8 cellular contexts compared by ENCODE assay signal in genomic region chr14:103520657-103521437, GRCh38. TPM values are rescaled to one million over a fixed set of nuclear protein-coding genes. Genes with fewer than 3 reads are reported as not detected.
A peak's percentile ranks its signal among the peaks of the same experiment; 100 is the strongest.
DNase-seq lines count a peak whose midpoint lies in the region; ATAC-seq lines count a peak whose summit lies in the region.

No MANE protein-coding gene starts in this region.

- peak; percentile 37 for ATAC-seq in HG02571 (IDR thresholded peaks at IDR 0.05; ENCODE audit: unreplicated experiment)
- ATAC-seq in HG03025 (IDR thresholded peaks at IDR 0.05; ENCODE audit: low FRiP score, unreplicated experiment): no peak

- peak overlapping the region; percentile 28 for H3K4me3 ChIP-seq in CD8-positive, alpha-beta memory T cell (ENCODE audit: low read length)
- H3K4me3 ChIP-seq in mononuclear cell (ENCODE audit: low read length): peak overlapping the region; percentile 24

- H3K9me3 Mint-ChIP-seq in CD8-positive, alpha-beta memory T cell: no peaks in the 10 kb centered on the region

- no peaks in the 10 kb centered on the region for H3K9me3 ChIP-seq in CD8-positive, alpha-beta memory T cell (ENCODE audit: low read length)
- H3K9me3 ChIP-seq in mononuclear cell (ENCODE audit: low read depth, low read length): no peaks in the 10 kb centered on the region

- peaks cover 4 to 9% of the 10 kb centered on the region in 2 donors for H3K27me3 Mint-ChIP-seq in CD8-positive, alpha-beta memory T cell

- POLR2A ChIA-PET in CD8-positive, alpha-beta memory T cell (lab: Charles Lee): interaction anchor here (0.7 to 1.7 kb wide), 2 partner anchors 11 to 36 kb away, joined by 3 to 5 read pairs; no protein-coding TSS in a partner anchor

- H3K36me3 ChIP-seq in CD8-positive, alpha-beta memory T cell (ENCODE audit: insufficient read depth, low read length): no peaks in the 10 kb centered on the region

- peaks cover 0 to 12% (median 5%) of the 10 kb centered on the region in 3 donors for H3K4me1 Mint-ChIP-seq in CD8-positive, alpha-beta memory T cell

- peak overlapping the region; percentile 48 to 66 (median 57) for H3K4me3 Mint-ChIP-seq in CD8-positive, alpha-beta memory T cell

- CTCF ChIA-PET in CD8-positive, alpha-beta memory T cell (lab: Charles Lee): interaction anchor here (1.0 to 5.5 kb wide), 3 partner anchors 9 to 27 kb away, joined by 3 to 61 read pairs (median 4); no protein-coding TSS in a partner anchor

- no peaks in the 10 kb centered on the region for H3K27me3 ChIP-seq in CD8-positive, alpha-beta memory T cell (ENCODE audit: insufficient read depth, low read length, poor library complexity, severe bottlenecking)
- H3K27me3 ChIP-seq in mononuclear cell (ENCODE audit: insufficient read depth, low read length): peaks cover 27% of the 10 kb centered on the region

- H3K4me1 ChIP-seq in CD8-positive, alpha-beta memory T cell (ENCODE audit: insufficient read depth, low read length): peaks cover 13% of the 10 kb centered on the region
- H3K4me1 ChIP-seq in mononuclear cell (ENCODE audit: insufficient read depth, low read length): peaks cover 29% of the 10 kb centered on the region

- peak overlapping the region in 1 of 8 donors; percentile 38 for H3K27ac Mint-ChIP-seq in CD8-positive, alpha-beta memory T cell

- no peaks in the 10 kb centered on the region for H3K36me3 Mint-ChIP-seq in CD8-positive, alpha-beta memory T cell

- DNase-seq in CD8-positive, alpha-beta memory T cell: peak; percentile 57 to 77 (median 65)
- DNase-seq in NCI-H748 treated with DMSO at 0.1 percent for 48 hours (lab: John Stamatoyannopoulos, UW) (peak; percentile 72), epidermal melanocyte (ENCODE audit: insufficient read length, low spot score) (peak; percentile 74)
- DNase-seq in activated CD8-positive, alpha-beta memory T cell treated with anti-CD3 and anti-CD28 coated beads, Interleukin-2, amount 50 U/mL, for 4 hours: peak; percentile 69
- DNase-seq in stimulated activated CD8-positive, alpha-beta memory T cell treated with anti-CD3 and anti-CD28 coated beads, Interleukin-7, amount 100 ng/mL, for 24 hours (ENCODE audit: low read depth): peak; percentile 21

- H3K27ac ChIP-seq in CD8-positive, alpha-beta memory T cell (ENCODE audit: low read depth, low read length): no peak overlapping the region

RNA-seq across cellular contexts. Expression of gene CKB, which starts 1.8 kb away (rescaled TPM):
- total RNA-seq in CD8-positive, alpha-beta memory T cell: 1 to 10 TPM; 1.5 to 2.7 TPM
- polyA plus RNA-seq in CD8-positive, alpha-beta memory T cell: 1.1 TPM
- total RNA-seq in mononuclear cell: 6.4 TPM

RNA-seq across cellular contexts. Expression of gene TRMT61A, which starts 8.1 kb away (rescaled TPM):
- 10 to 100 TPM; 28.4 to 29.5 TPM for total RNA-seq in CD8-positive, alpha-beta memory T cell
- polyA plus RNA-seq in CD8-positive, alpha-beta memory T cell: 8.2 TPM
- 7.2 TPM for total RNA-seq in mononuclear cell

RNA-seq across cellular contexts. Expression of gene BAG5, which starts 41.6 kb away (rescaled TPM):
- total RNA-seq in CD8-positive, alpha-beta memory T cell: 10 to 100 TPM; 35.9 to 38.1 TPM
- 40.7 TPM for polyA plus RNA-seq in CD8-positive, alpha-beta memory T cell
- total RNA-seq in mononuclear cell: 45.8 TPM

RNA-seq across cellular contexts. Expression of gene COA8, which starts 41.9 kb away (rescaled TPM):
- total RNA-seq in CD8-positive, alpha-beta memory T cell: 10 to 100 TPM; 42.9 to 43.5 TPM
- polyA plus RNA-seq in CD8-positive, alpha-beta memory T cell: 64.4 TPM
- total RNA-seq in mononuclear cell: 11.3 TPM

Comparison
In these comparisons a context has a peak if more than half of its experiments do, and no peak if none do; other contexts are left out.
1. DNase-seq: peak in every context shown above with its lines; median percentile 74 in epidermal melanocyte; 72 in NCI-H748 treated with DMSO at 0.1 percent for 48 hours; 69 in activated CD8-positive, alpha-beta memory T cell treated with anti-CD3 and anti-CD28 coated beads, Interleukin-2, amount 50 U/mL, for 4 hours; 65 in CD8-positive, alpha-beta memory T cell; 21 in stimulated activated CD8-positive, alpha-beta memory T cell treated with anti-CD3 and anti-CD28 coated beads, Interleukin-7, amount 100 ng/mL, for 24 hours.